Comparison of ENCODE assay signal across 32 cellular contexts in the genomic region with DNA sequence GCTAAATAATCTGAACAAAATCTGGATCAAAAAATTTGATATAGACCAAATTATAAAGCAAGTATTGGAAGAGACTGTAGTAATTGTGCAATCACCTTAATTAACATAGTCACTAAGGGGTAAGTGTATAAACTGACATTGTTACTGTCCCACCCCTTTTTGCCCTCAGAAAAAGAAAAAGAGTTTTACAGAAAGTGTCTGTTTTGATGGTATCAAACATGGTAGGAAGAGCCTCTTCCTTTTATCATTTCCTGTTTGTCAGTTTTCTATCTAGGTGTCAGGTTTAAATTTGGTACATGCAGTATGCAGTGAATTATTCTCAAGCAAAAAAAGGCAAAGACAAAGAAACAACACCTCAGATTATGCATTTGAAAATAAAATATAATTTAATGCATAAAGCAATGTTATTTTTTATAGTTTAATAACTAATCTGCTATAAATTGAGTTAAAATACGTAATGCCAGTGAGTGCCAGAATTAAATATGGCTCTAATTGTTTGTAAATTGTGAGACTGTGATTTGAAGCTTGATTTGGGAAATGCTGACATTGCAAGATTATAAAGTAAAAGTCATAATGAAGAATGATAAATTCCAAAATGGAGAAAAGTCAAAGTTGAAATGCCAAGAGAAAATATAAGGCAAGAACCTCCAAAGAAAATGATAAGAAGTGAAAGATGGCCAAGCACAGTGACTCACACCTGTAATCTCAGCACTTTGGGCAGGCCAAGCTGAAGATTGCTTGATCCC. TPM values are rescaled to one million over a fixed set of nuclear protein-coding genes. Genes with fewer than 3 reads are reported as not detected.
DNase-seq lines count a peak whose midpoint lies in the region; ATAC-seq and TF ChIP-seq lines count a peak whose summit lies in the region.
"Had no signal": no experiment of that assay in that cellular context is flagged by ENCODE, and none has a peak within 500 bp of the region (broad histone marks: within the 10 kb centered on the region; RNA-seq: fewer than 3 reads in every experiment).

No MANE protein-coding gene starts in this region.

- peaks cover 13% of the 10 kb centered on the region for H3K9me3 ChIP-seq in CD8-positive, alpha-beta T cell (ENCODE audit: low read length)
- H3K9me3 ChIP-seq: neutrophil, testis had no signal

- H3K27ac Mint-ChIP-seq in activated CD8-positive, alpha-beta memory T cell treated with anti-CD3 and anti-CD28 coated beads, Interleukin-2, amount 10 ng/mL, durations not matched to agents 7 days and 5 days: peak overlapping the region; percentile 56
- H3K27ac Mint-ChIP-seq in CD8-positive, alpha-beta T cell: peak overlapping the region; percentile 83
- peak overlapping the region; percentile 65 for H3K27ac Mint-ChIP-seq in T-helper 1 cell treated with Interleukin-12 subunit alpha and Interleukin-12 subunit beta and Interleukin-4 antibody, amounts not matched to agents 30 μg/mL and 1 μg/mL, for 36 hours
- peak overlapping the region; percentile 56 to 85 (median 78) for H3K27ac Mint-ChIP-seq in immature natural killer cell
- H3K27ac Mint-ChIP-seq: activated naive CD4-positive, alpha-beta T cell treated with anti-CD3 and anti-CD28 coated beads for 36 hours had no signal

- H3K4me1 Mint-ChIP-seq in activated CD8-positive, alpha-beta memory T cell treated with anti-CD3 and anti-CD28 coated beads, Interleukin-2, amount 10 ng/mL, durations not matched to agents 7 days and 5 days: peaks cover 24% of the 10 kb centered on the region
- H3K4me1 Mint-ChIP-seq in CD8-positive, alpha-beta T cell (ENCODE audit: low read depth): peaks cover 42% of the 10 kb centered on the region
- H3K4me1 Mint-ChIP-seq in T-helper 1 cell treated with Interleukin-12 subunit alpha and Interleukin-12 subunit beta and Interleukin-4 antibody, amounts not matched to agents 30 μg/mL and 1 μg/mL, for 36 hours (ENCODE audit: low read depth): peaks cover 12% of the 10 kb centered on the region
- H3K4me1 Mint-ChIP-seq in immature natural killer cell: peaks cover 37 to 54% of the 10 kb centered on the region in 2 donors

- H3K36me3 ChIP-seq in CD8-positive, alpha-beta T cell (ENCODE audit: insufficient read depth, low read length): no peaks in the 10 kb centered on the region
- H3K36me3 ChIP-seq: ascending aorta, left ventricle myocardium inferior, neutrophil, WERI-Rb-1 had no signal

- POLR2A ChIA-PET in CD8-positive, alpha-beta T cell (lab: Charles Lee): interaction anchor here (0.8 kb wide), 1 partner anchor 487 kb away, joined by 3 read pairs; no protein-coding TSS in a partner anchor

- H3K27me3 Mint-ChIP-seq in activated CD8-positive, alpha-beta memory T cell treated with anti-CD3 and anti-CD28 coated beads, Interleukin-2, amount 10 ng/mL, durations not matched to agents 7 days and 5 days: no peaks in the 10 kb centered on the region
- no peaks in the 10 kb centered on the region for H3K27me3 Mint-ChIP-seq in CD8-positive, alpha-beta T cell (ENCODE audit: low read depth)
- H3K27me3 Mint-ChIP-seq in T-helper 1 cell treated with Interleukin-12 subunit alpha and Interleukin-12 subunit beta and Interleukin-4 antibody, amounts not matched to agents 30 μg/mL and 1 μg/mL, for 36 hours (ENCODE audit: low read depth): no peaks in the 10 kb centered on the region
- peaks cover 0 to 2% (median 2%) of the 10 kb centered on the region in 3 donors for H3K27me3 Mint-ChIP-seq in immature natural killer cell (ENCODE audit: low read depth in 3 of 3)

- ATAC-seq in activated CD8-positive, alpha-beta memory T cell treated with anti-CD3 and anti-CD28 coated beads, Interleukin-2, amount 10 ng/mL, durations not matched to agents 7 days and 5 days: peak; percentile 51
- ATAC-seq in CD8-positive, alpha-beta T cell: peak; percentile 75
- ATAC-seq in HG03460 (IDR thresholded peaks at IDR 0.05; ENCODE audit: unreplicated experiment) (no peak), GM21526 (IDR thresholded peaks at IDR 0.05; ENCODE audit: low FRiP score, unreplicated experiment) (no peak)
- ATAC-seq: GM12878; right cardiac atrium; stimulated activated naive CD8-positive, alpha-beta T cell treated with anti-CD3 and anti-CD28 coated beads, Interleukin-15, Interleukin-2, amounts not matched to agents 100 U/mL and 50 U/mL, for 24 hours had no signal

- no peak overlapping the region for H3K27ac ChIP-seq in CD8-positive, alpha-beta T cell (ENCODE audit: low read depth, low read length)
- H3K27ac ChIP-seq: ascending aorta, HL-60, left ventricle myocardium inferior, neutrophil, PC-9, testis, WERI-Rb-1 had no signal

- H3K36me3 Mint-ChIP-seq in activated CD8-positive, alpha-beta memory T cell treated with anti-CD3 and anti-CD28 coated beads, Interleukin-2, amount 10 ng/mL, durations not matched to agents 7 days and 5 days: peaks cover 23% of the 10 kb centered on the region
- H3K36me3 Mint-ChIP-seq in CD8-positive, alpha-beta T cell: peaks cover 13% of the 10 kb centered on the region
- H3K36me3 Mint-ChIP-seq in T-helper 1 cell treated with Interleukin-12 subunit alpha and Interleukin-12 subunit beta and Interleukin-4 antibody, amounts not matched to agents 30 μg/mL and 1 μg/mL, for 36 hours (ENCODE audit: low read depth): peaks cover 10% of the 10 kb centered on the region
- peaks cover 4 to 20% (median 7%) of the 10 kb centered on the region in 3 donors for H3K36me3 Mint-ChIP-seq in immature natural killer cell

- intact Hi-C loops in CD8-positive, alpha-beta T cell (cut with DNase I, micrococcal nuclease): loop anchor here in 1 of 2 experiments (1.0 kb wide), 2 partner anchors 30 to 138 kb away; partner anchors contain the start of gene CMC1

- CTCF ChIA-PET in activated CD8-positive, alpha-beta memory T cell treated with anti-CD3 and anti-CD28 coated beads, Interleukin-2, amount 10 ng/mL, durations not matched to agents 7 days and 5 days (lab: Charles Lee): no interaction called here
- CTCF ChIA-PET in CD8-positive, alpha-beta T cell (lab: Charles Lee): interaction anchor here (1.2 kb wide), 2 partner anchors 329 to 489 kb away, joined by 3 to 4 read pairs; partner anchors contain the start of gene EOMES

- peaks cover 20% of the 10 kb centered on the region for H3K4me1 ChIP-seq in CD8-positive, alpha-beta T cell (ENCODE audit: insufficient read depth, low read length)
- H3K4me1 ChIP-seq: ascending aorta, left ventricle myocardium inferior, testis had no signal

- DNase-seq in activated CD8-positive, alpha-beta memory T cell treated with anti-CD3 and anti-CD28 coated beads, Interleukin-2, amount 10 ng/mL, durations not matched to agents 7 days and 5 days: no peak
- no peak for DNase-seq in activated CD8-positive, alpha-beta memory T cell treated with anti-CD3 and anti-CD28 coated beads, Interleukin-2, amount 50 U/mL, for 48 hours
- no peak for DNase-seq in CD8-positive, alpha-beta T cell
- DNase-seq in immature natural killer cell (peak; percentile 19 to 33 (median 20)), germinal center (ENCODE audit: low spot score) (no peak)
- DNase-seq: activated CD4-positive, alpha-beta T cell treated with anti-CD3 and anti-CD28 coated beads for 48 hours; activated naive CD4-positive, alpha-beta T cell treated with anti-CD3 and anti-CD28 coated beads for 36 hours; cortex of kidney; glutamatergic neuron; H7; islet precursor cell; left ventricle myocardium inferior; mesendoderm; MV-4-11; NCI-H1436 treated with DMSO at 0.1 percent for 48 hours; NCI-H2081 treated with DMSO at 0.1 percent for 48 hours; NCI-H345; NCI-H69; PC-9; right cardiac atrium; stimulated activated CD4-positive, alpha-beta T cell treated with anti-CD3 and anti-CD28 coated beads, Interleukin-1b, Interleukin-23, amount 100 ng/mL, for 48 hours; stimulated activated naive CD8-positive, alpha-beta T cell treated with anti-CD3 and anti-CD28 coated beads, Interleukin-15, Interleukin-2, amounts not matched to agents 100 U/mL and 50 U/mL, for 24 hours; T-helper 9 cell; testis; WERI-Rb-1 had no signal

- no peak overlapping the region for H3K4me3 ChIP-seq in CD8-positive, alpha-beta T cell (ENCODE audit: low read depth, low read length)
- H3K4me3 ChIP-seq: ascending aorta, GM12878, left ventricle myocardium inferior, PC-9, testis had no signal

- H3K27me3 ChIP-seq in CD8-positive, alpha-beta T cell (ENCODE audit: insufficient read depth, low read length): no peaks in the 10 kb centered on the region
- H3K27me3 ChIP-seq: ascending aorta, neutrophil, testis had no signal

- H3K9me3 Mint-ChIP-seq in activated CD8-positive, alpha-beta memory T cell treated with anti-CD3 and anti-CD28 coated beads, Interleukin-2, amount 10 ng/mL, durations not matched to agents 7 days and 5 days (ENCODE audit: low read depth): peaks cover 10% of the 10 kb centered on the region
- H3K9me3 Mint-ChIP-seq in CD8-positive, alpha-beta T cell: peaks cover 27% of the 10 kb centered on the region
- peaks cover 37% of the 10 kb centered on the region for H3K9me3 Mint-ChIP-seq in T-helper 1 cell treated with Interleukin-12 subunit alpha and Interleukin-12 subunit beta and Interleukin-4 antibody, amounts not matched to agents 30 μg/mL and 1 μg/mL, for 36 hours
- H3K9me3 Mint-ChIP-seq in immature natural killer cell: peaks cover 7 to 26% (median 14%) of the 10 kb centered on the region in 6 donors

- no peak overlapping the region for H3K4me3 Mint-ChIP-seq in activated CD8-positive, alpha-beta memory T cell treated with anti-CD3 and anti-CD28 coated beads, Interleukin-2, amount 10 ng/mL, durations not matched to agents 7 days and 5 days
- H3K4me3 Mint-ChIP-seq in CD8-positive, alpha-beta T cell: peak overlapping the region; percentile 1
- peak overlapping the region; percentile 34 for H3K4me3 Mint-ChIP-seq in T-helper 1 cell treated with Interleukin-12 subunit alpha and Interleukin-12 subunit beta and Interleukin-4 antibody, amounts not matched to agents 30 μg/mL and 1 μg/mL, for 36 hours
- peak overlapping the region; percentile 52 to 74 (median 69) for H3K4me3 Mint-ChIP-seq in immature natural killer cell
- H3K4me3 Mint-ChIP-seq: activated naive CD4-positive, alpha-beta T cell treated with anti-CD3 and anti-CD28 coated beads for 36 hours had no signal

- no peak for TF ChIP-seq CTCF in CD8-positive, alpha-beta T cell (IDR thresholded peaks at IDR 0.05)

RNA-seq across cellular contexts. Expression of gene CMC1, which starts 30.3 kb away (rescaled TPM):
- 10 to 100 TPM; 22.5 to 23.7 TPM for total RNA-seq in activated CD8-positive, alpha-beta memory T cell treated with anti-CD3 and anti-CD28 coated beads, Interleukin-2, amount 10 ng/mL, durations not matched to agents 7 days and 5 days
- 10 to 100 TPM; 28.0 to 31.0 TPM for total RNA-seq in CD8-positive, alpha-beta T cell
- 100 to 1,000 TPM; 471 to 902 (median 536) TPM for polyA plus RNA-seq in immature natural killer cell

Comparison
In these comparisons a context has a peak if more than half of its experiments do, and no peak if none do; other contexts are left out.
1. ATAC-seq: peak in activated CD8-positive, alpha-beta memory T cell treated with anti-CD3 and anti-CD28 coated beads, Interleukin-2, amount 10 ng/mL, durations not matched to agents 7 days and 5 days (single experiment) and CD8-positive, alpha-beta T cell (single experiment); none in HG03460 (single experiment) and GM21526 (single experiment).
2. DNase-seq: peak in immature natural killer cell (3 of 3); none in activated CD8-positive, alpha-beta memory T cell treated with anti-CD3 and anti-CD28 coated beads, Interleukin-2, amount 10 ng/mL, durations not matched to agents 7 days and 5 days (single experiment), activated CD8-positive, alpha-beta memory T cell treated with anti-CD3 and anti-CD28 coated beads, Interleukin-2, amount 50 U/mL, for 48 hours (single experiment), CD8-positive, alpha-beta T cell (0 of 7) and germinal center (single experiment).
3. Peak in every context shown above with its lines, with median percentiles within 50 percentile points of each other: H3K27ac Mint-ChIP-seq.